ENCODE assay signal across 8 cellular contexts in genomic region chr9:12719431-12719830, GRCh38. TPM values are rescaled to one million over a fixed set of nuclear protein-coding genes. Genes with fewer than 3 reads are reported as not detected.
DNase-seq lines count a peak whose midpoint lies in the region; ATAC-seq and TF ChIP-seq lines count a peak whose summit lies in the region.

No MANE protein-coding gene starts in this region.

- no peak overlapping the region for H3K27ac ChIP-seq in suprapubic skin

- peaks cover 6 to 15% of the 10 kb centered on the region in 2 donors for H3K9me3 Mint-ChIP-seq in activated T-cell treated with anti-CD3 and anti-CD28 coated beads, Interleukin-2, amount 50 U/mL, for 72 hours

- ATAC-seq in GM21447 (IDR thresholded peaks at IDR 0.05; ENCODE audit: unreplicated experiment), result no peak
- no peak for ATAC-seq in activated T-cell treated with anti-CD3 and anti-CD28 coated beads, Interleukin-2, amount 50 U/mL, for 72 hours (replicated peaks in 1 of 2)

- H3K4me3 Mint-ChIP-seq in activated T-cell treated with anti-CD3 and anti-CD28 coated beads, Interleukin-2, amount 50 U/mL, for 72 hours, result no peak overlapping the region

- H3K36me3 ChIP-seq in suprapubic skin, result no peaks in the 10 kb centered on the region

- H3K27me3 ChIP-seq in suprapubic skin, result no peaks in the 10 kb centered on the region

- DNase-seq in DMS79 treated with DMSO at 0.1 percent for 48 hours (lab: John Stamatoyannopoulos, UW) (peak; percentile 3), DMS79 (lab: John Stamatoyannopoulos, UW) (no peak), OCI-M1 (lab: John Stamatoyannopoulos, UW) (peak; percentile 98), fibroblast of villous mesenchyme (ENCODE audit: low read depth) (peak; percentile 64), suprapubic skin (ENCODE audit: low spot score in 2 of 2) (no peak), GM20000 (ENCODE audit: low spot score) (no peak)
- DNase-seq in activated T-cell treated with anti-CD3 and anti-CD28 coated beads, Interleukin-2, amount 50 U/mL, for 72 hours, result no peak

- H3K27me3 Mint-ChIP-seq in activated T-cell treated with anti-CD3 and anti-CD28 coated beads, Interleukin-2, amount 50 U/mL, for 72 hours (ENCODE audit: low read depth), result no peaks in the 10 kb centered on the region

- H3K27ac Mint-ChIP-seq in activated T-cell treated with anti-CD3 and anti-CD28 coated beads, Interleukin-2, amount 50 U/mL, for 72 hours, result no peak overlapping the region

- H3K4me1 ChIP-seq in suprapubic skin, result peaks cover 12% of the 10 kb centered on the region

- peak; percentile 55 for TF ChIP-seq CTCF in fibroblast of villous mesenchyme (IDR thresholded peaks at IDR 0.05; ENCODE audit: insufficient read depth, low read depth, low read length)
- TF ChIP-seq CTCF in suprapubic skin (IDR thresholded peaks at IDR 0.05), result peak; percentile 11 to 29
- TF ChIP-seq CTCF in GM20000 (IDR thresholded peaks at IDR 0.05; ENCODE audit: extremely low read depth, missing control alignments), result no peak

- no peaks in the 10 kb centered on the region for H3K36me3 Mint-ChIP-seq in activated T-cell treated with anti-CD3 and anti-CD28 coated beads, Interleukin-2, amount 50 U/mL, for 72 hours (ENCODE audit: insufficient read depth in 2 of 2)

- 15% methylated on average over 1 of the region's 1 CpG for WGBS in suprapubic skin

- H3K4me1 Mint-ChIP-seq in activated T-cell treated with anti-CD3 and anti-CD28 coated beads, Interleukin-2, amount 50 U/mL, for 72 hours (ENCODE audit: low read depth), result no peaks in the 10 kb centered on the region

- TF ChIP-seq POLR2A in suprapubic skin (IDR thresholded peaks at IDR 0.05), result no peak

- TF ChIP-seq EP300 in suprapubic skin (IDR thresholded peaks at IDR 0.05), result no peak

- H3K9me3 ChIP-seq in suprapubic skin, result no peaks in the 10 kb centered on the region

- H3K4me3 ChIP-seq in fibroblast of villous mesenchyme (ENCODE audit: low read depth, low read length) (no peak overlapping the region), suprapubic skin (no peak overlapping the region)

RNA-seq across cellular contexts. Expression of gene TYRP1, which starts 26.2 kb away (rescaled TPM):
- total RNA-seq in fibroblast of villous mesenchyme (0.43 and 2.9 TPM in 2 replicates), suprapubic skin (100 to 1,000 TPM in 2 of 4 donors, 10 to 100 TPM in 2; 79.7 to 250 (median 110) TPM)
- total RNA-seq in activated T-cell treated with anti-CD3 and anti-CD28 coated beads, Interleukin-2, amount 50 U/mL, for 72 hours, result not detected

RNA-seq across cellular contexts. Expression of gene LURAP1L, which starts 55.4 kb away (rescaled TPM):
- total RNA-seq in fibroblast of villous mesenchyme, result 38.0 and 49.0 TPM in 2 replicates
- 10 to 100 TPM in 3 of 4 donors, 1 to 10 TPM in 1; 9.6 to 26.0 (median 12.6) TPM for total RNA-seq in suprapubic skin
- total RNA-seq in activated T-cell treated with anti-CD3 and anti-CD28 coated beads, Interleukin-2, amount 50 U/mL, for 72 hours, result not detected

Comparison
In these comparisons a context has a peak if more than half of its experiments do, and no peak if none do; other contexts are left out.
1. DNase-seq: peak in DMS79 treated with DMSO at 0.1 percent for 48 hours (single experiment), OCI-M1 (single experiment) and fibroblast of villous mesenchyme (single experiment); none in DMS79 (single experiment), suprapubic skin (0 of 2), GM20000 (single experiment) and activated T-cell treated with anti-CD3 and anti-CD28 coated beads, Interleukin-2, amount 50 U/mL, for 72 hours (0 of 2).
2. RNA of gene TYRP1, which starts 26.2 kb away (total RNA-seq): 79.7 to 250 TPM in suprapubic skin; 0.43 to 2.9 TPM in fibroblast of villous mesenchyme and not detected in activated T-cell treated with anti-CD3 and anti-CD28 coated beads, Interleukin-2, amount 50 U/mL, for 72 hours; every median in the first group is over 10 times any median in the second.
3. RNA of gene LURAP1L, which starts 55.4 kb away (total RNA-seq): 38.0 to 49.0 TPM in fibroblast of villous mesenchyme and 9.6 to 26.0 TPM in suprapubic skin; not detected in activated T-cell treated with anti-CD3 and anti-CD28 coated beads, Interleukin-2, amount 50 U/mL, for 72 hours; every median in the first group is over 10 times any median in the second.